9 cellular contexts compared by ENCODE assay signal in genomic region chr10:18660816-18661431, GRCh38. TPM values are rescaled to one million over a fixed set of nuclear protein-coding genes. Genes with fewer than 3 reads are reported as not detected.
DNase-seq lines count a peak whose midpoint lies in the region; ATAC-seq and TF ChIP-seq lines count a peak whose summit lies in the region.
"Had no signal": no experiment of that assay in that cellular context is flagged by ENCODE, and none has a peak within 500 bp of the region (broad histone marks: within the 10 kb centered on the region; RNA-seq: fewer than 3 reads in every experiment).

No MANE protein-coding gene starts in this region.

- H3K4me1 Mint-ChIP-seq in T-helper 1 cell treated with Interleukin-12 subunit alpha and Interleukin-12 subunit beta and Interleukin-4 antibody, amounts not matched to agents 30 μg/mL and 1 μg/mL, for 36 hours (ENCODE audit: low read depth) = peaks cover 42% of the 10 kb centered on the region
- peaks cover 49% of the 10 kb centered on the region for H3K4me1 Mint-ChIP-seq in activated CD4-positive, alpha-beta memory T cell treated with anti-CD3 and anti-CD28 coated beads, Interleukin-2, amount 10 ng/mL, durations not matched to agents 7 days and 5 days

- H3K27me3 Mint-ChIP-seq in T-helper 1 cell treated with Interleukin-12 subunit alpha and Interleukin-12 subunit beta and Interleukin-4 antibody, amounts not matched to agents 30 μg/mL and 1 μg/mL, for 36 hours (ENCODE audit: low read depth) = no peaks in the 10 kb centered on the region
- no peaks in the 10 kb centered on the region for H3K27me3 Mint-ChIP-seq in activated CD4-positive, alpha-beta memory T cell treated with anti-CD3 and anti-CD28 coated beads, Interleukin-2, amount 10 ng/mL, durations not matched to agents 7 days and 5 days

- no peak overlapping the region for H2AFZ ChIP-seq in hepatocyte

- H3K9me3 Mint-ChIP-seq in T-helper 1 cell treated with Interleukin-12 subunit alpha and Interleukin-12 subunit beta and Interleukin-4 antibody, amounts not matched to agents 30 μg/mL and 1 μg/mL, for 36 hours = no peaks in the 10 kb centered on the region
- H3K9me3 Mint-ChIP-seq in activated CD4-positive, alpha-beta memory T cell treated with anti-CD3 and anti-CD28 coated beads, Interleukin-2, amount 10 ng/mL, durations not matched to agents 7 days and 5 days = no peaks in the 10 kb centered on the region

- CTCF ChIA-PET in activated CD4-positive, alpha-beta memory T cell treated with anti-CD3 and anti-CD28 coated beads, Interleukin-2, amount 10 ng/mL, durations not matched to agents 7 days and 5 days (lab: Charles Lee) = no interaction called here

- peaks cover 17% of the 10 kb centered on the region for H3K4me1 ChIP-seq in hepatocyte (ENCODE audit: insufficient read depth)

- no peaks in the 10 kb centered on the region for H3K9me2 ChIP-seq in hepatocyte (replicated peaks; ENCODE audit: insufficient read depth)

- H3K27ac Mint-ChIP-seq in T-helper 1 cell treated with Interleukin-12 subunit alpha and Interleukin-12 subunit beta and Interleukin-4 antibody, amounts not matched to agents 30 μg/mL and 1 μg/mL, for 36 hours = peak overlapping the region; percentile 6
- peak overlapping the region; percentile 53 for H3K27ac Mint-ChIP-seq in activated CD4-positive, alpha-beta memory T cell treated with anti-CD3 and anti-CD28 coated beads, Interleukin-2, amount 10 ng/mL, durations not matched to agents 7 days and 5 days

- no peaks in the 10 kb centered on the region for H3K9me3 ChIP-seq in hepatocyte (ENCODE audit: low read depth)

- H3K36me3 Mint-ChIP-seq in T-helper 1 cell treated with Interleukin-12 subunit alpha and Interleukin-12 subunit beta and Interleukin-4 antibody, amounts not matched to agents 30 μg/mL and 1 μg/mL, for 36 hours (ENCODE audit: low read depth) = peaks cover 23% of the 10 kb centered on the region
- H3K36me3 Mint-ChIP-seq in activated CD4-positive, alpha-beta memory T cell treated with anti-CD3 and anti-CD28 coated beads, Interleukin-2, amount 10 ng/mL, durations not matched to agents 7 days and 5 days (ENCODE audit: low read depth) = peaks cover 38% of the 10 kb centered on the region

- H3K4me3 Mint-ChIP-seq in T-helper 1 cell treated with Interleukin-12 subunit alpha and Interleukin-12 subunit beta and Interleukin-4 antibody, amounts not matched to agents 30 μg/mL and 1 μg/mL, for 36 hours = peak overlapping the region; percentile 77
- peak overlapping the region; percentile 71 for H3K4me3 Mint-ChIP-seq in activated CD4-positive, alpha-beta memory T cell treated with anti-CD3 and anti-CD28 coated beads, Interleukin-2, amount 10 ng/mL, durations not matched to agents 7 days and 5 days

- peaks cover 57% of the 10 kb centered on the region for H4K20me1 ChIP-seq in hepatocyte (ENCODE audit: insufficient read depth, poor library complexity, severe bottlenecking)

- H3K36me3 ChIP-seq in hepatocyte (replicated peaks; ENCODE audit: insufficient read depth, low read depth) = no peaks in the 10 kb centered on the region

- DNase-seq in T-helper 1 cell (no peak), hepatocyte (ENCODE audit: low spot score) (no peak), RKO (ENCODE audit: low spot score) (no peak), DMS153 (lab: John Stamatoyannopoulos, UW) (no peak)
- DNase-seq in activated CD4-positive, alpha-beta memory T cell treated with anti-CD3 and anti-CD28 coated beads, Interleukin-2, amount 10 ng/mL, durations not matched to agents 7 days and 5 days = no peak
- DNase-seq: activated CD8-positive, alpha-beta memory T cell treated with anti-CD3 and anti-CD28 coated beads, Interleukin-2, amount 50 U/mL, for 4 hours had no signal

- peak overlapping the region; percentile 79 for H3K4me2 ChIP-seq in hepatocyte

- H3K79me2 ChIP-seq in hepatocyte = peaks cover 65% of the 10 kb centered on the region

- H3K27ac ChIP-seq in hepatocyte (peak overlapping the region; percentile 99), skin epidermis (peak overlapping the region in 9 of 21 experiments; percentile 12 to 98 (median 93))

- H3K4me3 ChIP-seq in hepatocyte (peak overlapping the region; percentile 82), skin epidermis (peak overlapping the region in 6 of 7 experiments; percentile 59 to 99 (median 85))

- POLR2A ChIA-PET in activated CD4-positive, alpha-beta memory T cell treated with anti-CD3 and anti-CD28 coated beads, Interleukin-2, amount 10 ng/mL, durations not matched to agents 7 days and 5 days (lab: Charles Lee) = interaction anchor here (0.9 to 5.9 kb wide), 5 partner anchors 11 to 1017 kb away, joined by 3 to 126 read pairs (median 4); partner anchors contain the start of genes NSUN6 and STAM

- WGBS in hepatocyte (ENCODE audit: low lambda C conversion rate, missing lambda C conversion rate) = 88% methylated on average over 19 of the region's 19 CpGs

- no peak for TF ChIP-seq CTCF in hepatocyte (IDR thresholded peaks at IDR 0.05; ENCODE audit: poor library complexity)

- ATAC-seq in HG03457 (IDR thresholded peaks at IDR 0.05; ENCODE audit: unreplicated experiment) = no peak

- no peaks in the 10 kb centered on the region for H3K27me3 ChIP-seq in hepatocyte

RNA-seq across cellular contexts. Expression of gene ARL5B, which starts 1.7 kb away (rescaled TPM):
- total RNA-seq in activated CD4-positive, alpha-beta memory T cell treated with anti-CD3 and anti-CD28 coated beads, Interleukin-2, amount 10 ng/mL, durations not matched to agents 7 days and 5 days = 10 to 100 TPM; 19.3 to 20.4 TPM
- 90.5 and 95.2 TPM in 2 replicates for total RNA-seq in hepatocyte
- polyA plus RNA-seq in hepatocyte = 20.5 and 21.5 TPM in 2 replicates

RNA-seq across cellular contexts. Expression of gene NSUN6, which starts 9.5 kb away (rescaled TPM):
- total RNA-seq in activated CD4-positive, alpha-beta memory T cell treated with anti-CD3 and anti-CD28 coated beads, Interleukin-2, amount 10 ng/mL, durations not matched to agents 7 days and 5 days = 10 to 100 TPM; 31.0 to 35.0 TPM
- total RNA-seq in hepatocyte = 14.6 and 18.9 TPM in 2 replicates
- polyA plus RNA-seq in hepatocyte = 12.2 and 12.3 TPM in 2 replicates
